In genomic region chr3:177893321-177893720, GRCh38 we compare ENCODE assay signal across 1 cellular context.
TF ChIP-seq lines count a peak whose summit lies in the region.

No MANE protein-coding gene starts in this region.

TF ChIP-seq in WTC11, 78 proteins besides CTCF, POLR2A, EP300 and RAD21 (continued from another document):
- no peak for TF ChIP-seq ZNF396 (CRISPR knock-in tag; IDR thresholded peaks at IDR 0.05; ENCODE audit: borderline replicate concordance)
- no peak for TF ChIP-seq USF2 (CRISPR knock-in tag; IDR thresholded peaks at IDR 0.05)
- no peak for TF ChIP-seq FOXP1 (CRISPR knock-in tag; IDR thresholded peaks at IDR 0.05; ENCODE audit: borderline replicate concordance)
- TF ChIP-seq IRF1 (CRISPR knock-in tag; IDR thresholded peaks at IDR 0.05): no peak
- no peak for TF ChIP-seq ZNF219 (CRISPR knock-in tag; IDR thresholded peaks at IDR 0.05; ENCODE audit: borderline replicate concordance)
- TF ChIP-seq ELF4 (CRISPR knock-in tag; IDR thresholded peaks at IDR 0.05; ENCODE audit: low read depth): no peak
- no peak for TF ChIP-seq TEAD1 (CRISPR knock-in tag; IDR thresholded peaks at IDR 0.05)
TF ChIP-seq in WTC11: peak in this region for 0.
